ENCODE assay signal across 8 cellular contexts in the genomic region with DNA sequence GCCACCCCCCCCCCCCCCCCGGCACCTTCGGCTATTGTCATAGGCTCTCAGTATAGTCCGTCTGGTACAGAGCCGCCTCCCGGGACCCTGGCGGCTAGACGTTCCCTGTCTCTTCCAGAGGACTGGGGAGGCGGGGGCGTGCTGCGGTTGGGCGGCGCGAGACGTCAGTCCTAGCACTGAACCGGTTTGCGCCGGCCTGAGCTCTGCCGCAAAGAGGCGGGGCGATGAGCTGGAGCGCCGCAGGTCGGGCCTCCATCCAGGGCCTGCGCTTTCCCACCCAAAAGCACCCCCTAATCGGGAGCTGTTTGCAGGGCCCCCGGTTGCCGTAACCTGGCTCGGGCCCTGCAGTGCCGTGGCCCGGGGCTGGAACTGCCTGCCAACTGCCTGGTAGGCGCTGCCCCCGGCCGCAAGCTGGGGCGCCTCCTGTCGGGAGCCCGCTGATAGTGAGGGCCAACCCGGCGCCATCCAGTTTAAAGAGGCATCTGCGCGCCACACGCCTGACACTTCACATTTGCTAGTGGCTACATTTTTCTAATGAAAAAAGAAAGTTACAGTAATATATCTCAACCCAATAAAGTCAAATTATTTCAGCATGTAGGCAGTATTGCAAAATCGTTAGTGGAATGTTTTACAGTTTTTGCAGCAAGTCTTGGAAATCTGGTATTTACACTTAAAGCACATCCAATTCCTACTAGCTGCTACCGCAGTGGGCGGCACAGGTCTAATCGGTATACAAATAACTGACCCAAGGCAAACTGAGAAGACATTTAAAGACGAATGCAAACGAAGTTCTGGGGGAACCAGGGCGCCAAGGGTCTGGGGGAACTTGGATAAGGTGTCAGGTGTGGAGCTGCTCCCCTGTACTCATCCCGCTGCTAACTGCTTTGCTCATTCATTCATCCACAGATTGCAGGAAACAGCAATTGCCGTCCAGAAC. TPM values are rescaled to one million over a fixed set of nuclear protein-coding genes. Genes with fewer than 3 reads are reported as not detected.
DNase-seq lines count a peak whose midpoint lies in the region; ATAC-seq and TF ChIP-seq lines count a peak whose summit lies in the region.

No MANE protein-coding gene starts in this region.

- H3K9ac ChIP-seq in Karpas-422 (ENCODE audit: low read length) = peak overlapping the region; percentile 86

- H2AFZ ChIP-seq in Karpas-422 (ENCODE audit: low read length) = peak overlapping the region; percentile 74

- no peaks in the 10 kb centered on the region for H3K9me3 ChIP-seq in Karpas-422 (ENCODE audit: low read length)
- H3K9me3 ChIP-seq in ovary = no peaks in the 10 kb centered on the region
- H3K9me3 ChIP-seq in tibial nerve = no peaks in the 10 kb centered on the region

- peak overlapping the region; percentile 100 for H3K4me2 ChIP-seq in Karpas-422 (ENCODE audit: low read depth, low read length, poor library complexity, severe bottlenecking)

- H3K4me1 ChIP-seq in Karpas-422 (ENCODE audit: low read length) (peaks cover 39% of the 10 kb centered on the region), ovary (ENCODE audit: insufficient read depth) (peaks cover 8% of the 10 kb centered on the region), tibial nerve (peaks cover 0 to 37% (median 23%) of the 10 kb centered on the region in 4 donors)

- CTCF ChIA-PET in RWPE1 (lab: Yijun Ruan, JAX) = interaction anchor here (0.6 to 1.4 kb wide), 8 partner anchors 9 to 297 kb away, joined by 3 to 4 read pairs (median 3); no protein-coding TSS in a partner anchor

- POLR2A ChIA-PET in RWPE1 (lab: Yijun Ruan, JAX; ENCODE audit: low non-redundant PET) = interaction anchor here (0.6 to 1.1 kb wide), 2 partner anchors 55 to 193 kb away, joined by 3 to 10 read pairs; no protein-coding TSS in a partner anchor

- peak; percentile 99 for DNase-seq in EH (ENCODE audit: low read depth)
- peak; percentile 99 for DNase-seq in Karpas-422
- peak; percentile 35 for DNase-seq in RWPE1 (ENCODE audit: low spot score)
- peak; percentile 93 for DNase-seq in activated gamma-delta T cell treated with anti-CD3 and anti-CD28 coated beads, Interleukin-2, amount 50 U/mL, for 16 hours (ENCODE audit: low read depth)
- peak; percentile 99 for DNase-seq in globus pallidus (ENCODE audit: low spot score)
- DNase-seq in ovary = peak; percentile 97 to 99 (median 98)
- DNase-seq in tibial nerve (ENCODE audit: low spot score in 2 of 2) = peak; percentile 93 to 96

- TF ChIP-seq POLR2A in ovary (IDR thresholded peaks at IDR 0.05) (peak; percentile 75), tibial nerve (IDR thresholded peaks at IDR 0.05) (peak; percentile 32 to 75)

- H4K20me1 ChIP-seq in Karpas-422 (ENCODE audit: insufficient read depth, low read depth, low read length) = peaks cover 30% of the 10 kb centered on the region

- H3K36me3 ChIP-seq in Karpas-422 (ENCODE audit: insufficient read depth, low read length) = peaks cover 4% of the 10 kb centered on the region; the same call in 1 of the 2 replicates
- H3K36me3 ChIP-seq in ovary = no peaks in the 10 kb centered on the region
- H3K36me3 ChIP-seq in tibial nerve = no peaks in the 10 kb centered on the region

- intact Hi-C loops in ovary (cut with DNase I) = loop anchor here in 2 of 4 donors (10.0 kb wide), 2 partner anchors 211 to 241 kb away; a partner anchor contains a TSS

- 1 to 3% (median 1%) methylated on average over 34 to 49 of the region's 50 CpGs for WGBS in ovary, 3 donors
- WGBS in tibial nerve, 2 donors = 3 to 4% methylated on average over 20 to 29 of the region's 50 CpGs

- H3K4me3 ChIP-seq in Karpas-422 (ENCODE audit: low read length) (peak overlapping the region; percentile 74), ovary (peak overlapping the region; percentile 82), tibial nerve (peak overlapping the region; percentile 66 to 98 (median 82))

- H3K79me2 ChIP-seq in Karpas-422 (ENCODE audit: low read length) = peaks cover 41% of the 10 kb centered on the region

- peak; percentile 78 for ATAC-seq in GM21737 (IDR thresholded peaks at IDR 0.05; ENCODE audit: unreplicated experiment)

- no peak for TF ChIP-seq EP300 in ovary (IDR thresholded peaks at IDR 0.05)
- TF ChIP-seq EP300 in tibial nerve (IDR thresholded peaks at IDR 0.05) = peak; percentile 89 to 96

- no peaks in the 10 kb centered on the region for H3K9me2 ChIP-seq in Karpas-422 (replicated peaks; ENCODE audit: insufficient read depth, low read length)

- peak; percentile 89 for TF ChIP-seq CTCF in RWPE1 (conservative IDR thresholded peaks at IDR 0.05; ENCODE audit: low read depth)
- peak; percentile 80 to 95 (median 95) for TF ChIP-seq CTCF in ovary (IDR thresholded peaks at IDR 0.05)
- peak; percentile 85 to 98 (median 94) for TF ChIP-seq CTCF in tibial nerve (IDR thresholded peaks at IDR 0.05)

- H3K27me3 ChIP-seq in Karpas-422 (ENCODE audit: low read length) (no peaks in the 10 kb centered on the region), ovary (no peaks in the 10 kb centered on the region), tibial nerve (no peaks in the 10 kb centered on the region)

- H3K27ac ChIP-seq in Karpas-422 (ENCODE audit: low read length) (peak overlapping the region; percentile 93), RWPE1 (peak overlapping the region; percentile 97), ovary (peak overlapping the region; percentile 89 to 96), tibial nerve (peak overlapping the region; percentile 88 to 100 (median 96))

RNA-seq across cellular contexts. Expression of a gene that starts 0.8 kb away (rescaled TPM):
- total RNA-seq in Karpas-422 (2014; rRNA removed; shearing (Covaris generic); ENCODE audit: low replicate concordance) = 133 and 149 TPM in 2 replicates
- total RNA-seq in ovary (100 to 1,000 TPM in 6 of 7 donors, 10 to 100 TPM in 1; 76.7 to 246 (median 197) TPM), tibial nerve (100 to 1,000 TPM; 109 to 169 (median 133) TPM)
- 100 to 1,000 TPM in 1 of 2 donors, 10 to 100 TPM in 1; 75.2 to 209 TPM for polyA plus RNA-seq in ovary

Comparison
In these comparisons a context has a peak if more than half of its experiments do, and no peak if none do; other contexts are left out.
1. Peak in every context shown above with its lines: DNase-seq, ATAC-seq, H3K4me3 ChIP-seq and H3K27ac ChIP-seq.
2. DNase-seq: peak in every context shown above with its lines; median percentile 99 in EH; 99 in Karpas-422; 99 in globus pallidus; 98 in ovary; 94 in tibial nerve; 93 in activated gamma-delta T cell treated with anti-CD3 and anti-CD28 coated beads, Interleukin-2, amount 50 U/mL, for 16 hours; 35 in RWPE1.